ENCODE assay signal across 1 cellular context in the genomic region with DNA sequence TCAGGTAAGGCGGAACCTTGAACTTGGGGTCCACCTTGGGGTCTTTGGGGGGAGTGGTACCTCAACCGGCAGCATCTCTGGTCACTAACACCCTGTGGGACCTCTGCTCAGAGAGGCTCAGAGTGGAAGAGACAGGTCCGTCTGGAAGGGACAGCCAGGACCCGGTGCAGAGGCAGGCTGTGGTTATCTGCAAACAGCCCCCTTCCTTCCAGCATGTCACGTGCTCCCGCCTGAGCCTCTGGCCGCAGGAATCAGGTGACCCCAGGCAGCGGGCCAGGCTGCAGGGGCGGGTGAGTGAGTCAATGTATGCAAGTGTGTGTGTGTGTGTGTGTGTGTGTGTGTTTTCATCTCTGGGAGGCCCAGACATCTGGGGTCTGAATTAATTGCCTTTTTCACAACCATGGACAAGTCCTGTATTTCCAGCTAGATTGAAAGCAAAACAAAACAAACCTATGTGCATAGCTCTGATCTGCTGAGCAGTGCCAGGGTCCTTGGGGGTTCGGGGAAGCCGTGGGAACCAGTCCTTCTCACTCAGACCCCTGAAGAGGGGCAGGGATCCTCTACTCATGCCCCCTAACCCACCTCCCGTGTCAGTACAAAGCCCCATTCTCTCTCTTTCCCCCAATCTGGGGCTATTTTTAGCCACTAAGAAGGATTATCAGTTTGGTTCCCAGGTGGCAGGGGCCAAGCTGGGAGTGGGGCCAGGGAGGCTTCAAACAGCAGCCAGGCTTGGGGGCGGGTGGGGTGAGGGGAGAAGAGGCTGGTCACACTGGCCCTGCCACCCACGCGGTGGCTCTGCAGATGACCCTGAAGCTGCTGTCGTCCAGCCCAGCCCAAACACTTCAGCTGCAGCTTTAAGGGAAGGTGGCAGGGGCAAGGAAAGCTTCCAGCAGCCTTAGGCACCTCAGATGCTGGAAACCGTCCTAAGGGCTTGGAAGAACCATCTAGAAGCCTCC.
TF ChIP-seq lines count a peak whose summit lies in the region.

No MANE protein-coding gene starts in this region.

TF ChIP-seq in HepG2, 621 proteins besides CTCF, POLR2A, EP300 and RAD21 (continued from another document and continues in another):
- TF ChIP-seq, protein P1, sequence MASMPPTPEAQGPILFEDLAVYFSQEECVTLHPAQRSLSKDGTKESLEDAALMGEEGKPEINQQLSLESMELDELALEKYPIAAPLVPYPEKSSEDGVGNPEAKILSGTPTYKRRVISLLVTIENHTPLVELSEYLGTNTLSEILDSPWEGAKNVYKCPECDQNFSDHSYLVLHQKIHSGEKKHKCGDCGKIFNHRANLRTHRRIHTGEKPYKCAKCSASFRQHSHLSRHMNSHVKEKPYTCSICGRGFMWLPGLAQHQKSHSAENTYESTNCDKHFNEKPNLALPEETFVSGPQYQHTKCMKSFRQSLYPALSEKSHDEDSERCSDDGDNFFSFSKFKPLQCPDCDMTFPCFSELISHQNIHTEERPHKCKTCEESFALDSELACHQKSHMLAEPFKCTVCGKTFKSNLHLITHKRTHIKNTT (CRISPR knock-in tag; IDR thresholded peaks at IDR 0.05): no peak
- TF ChIP-seq PRMT3 (CRISPR knock-in tag; IDR thresholded peaks at IDR 0.05; ENCODE audit: borderline replicate concordance, low read depth) (no peak), SCMH1 (CRISPR knock-in tag; IDR thresholded peaks at IDR 0.05; ENCODE audit: borderline replicate concordance) (no peak), PHF21A (CRISPR knock-in tag; IDR thresholded peaks at IDR 0.05) (peak; percentile 87), ZNF629 (CRISPR knock-in tag; conservative IDR thresholded peaks at IDR 0.05) (0 out of 2 replicates have a peak, but pooled peaks have one; percentile 13), ZNF383 (CRISPR knock-in tag; IDR thresholded peaks at IDR 0.05; ENCODE audit: borderline replicate concordance) (no peak), GATA4 (IDR thresholded peaks at IDR 0.05; ENCODE audit: borderline replicate concordance, low read depth) (no peak), EEA1 (CRISPR knock-in tag; IDR thresholded peaks at IDR 0.05; ENCODE audit: borderline replicate concordance) (no peak), MXI1 (IDR thresholded peaks at IDR 0.05; ENCODE audit: borderline replicate concordance, low read depth, low read length) (peak; percentile 78; the same call in 1 of the 3 replicates), RAD51 (IDR thresholded peaks at IDR 0.05; ENCODE audit: borderline replicate concordance) (peak; percentile 96), ZNF563 (CRISPR knock-in tag; IDR thresholded peaks at IDR 0.05) (no peak; the same call in 1 of the 2 replicates), SKI (IDR thresholded peaks at IDR 0.05; ENCODE audit: partially characterized antibody) (peak; percentile 53), ZNF670 (CRISPR knock-in tag; IDR thresholded peaks at IDR 0.05; ENCODE audit: borderline replicate concordance) (no peak), ZNF562 (CRISPR knock-in tag; IDR thresholded peaks at IDR 0.05; ENCODE audit: borderline replicate concordance) (no peak), ZNF598 (CRISPR knock-in tag; IDR thresholded peaks at IDR 0.05; ENCODE audit: borderline replicate concordance) (no peak), MLLT10 (CRISPR knock-in tag; IDR thresholded peaks at IDR 0.05) (no peak), ZSCAN29 (CRISPR knock-in tag; conservative IDR thresholded peaks at IDR 0.05) (no peak), ZFP1 (CRISPR knock-in tag; IDR thresholded peaks at IDR 0.05) (no peak), TCF12 (IDR thresholded peaks at IDR 0.05) (no peak), TCF12 (CRISPR knock-in tag; IDR thresholded peaks at IDR 0.05) (0 out of 2 replicates have a peak, but pooled peaks have one; percentile 35), PAF1 (CRISPR knock-in tag; IDR thresholded peaks at IDR 0.05) (no peak), MED1 (CRISPR knock-in tag; IDR thresholded peaks at IDR 0.05) (peak; percentile 83), YY1 (IDR thresholded peaks at IDR 0.05; ENCODE audit: insufficient read depth, insufficient replicate concordance, low read depth, low read length) (no peak), JUNB (CRISPR knock-in tag; IDR thresholded peaks at IDR 0.05; ENCODE audit: borderline replicate concordance) (peak; percentile 78; the same call in 1 of the 2 replicates)
- TF ChIP-seq, protein P2, sequence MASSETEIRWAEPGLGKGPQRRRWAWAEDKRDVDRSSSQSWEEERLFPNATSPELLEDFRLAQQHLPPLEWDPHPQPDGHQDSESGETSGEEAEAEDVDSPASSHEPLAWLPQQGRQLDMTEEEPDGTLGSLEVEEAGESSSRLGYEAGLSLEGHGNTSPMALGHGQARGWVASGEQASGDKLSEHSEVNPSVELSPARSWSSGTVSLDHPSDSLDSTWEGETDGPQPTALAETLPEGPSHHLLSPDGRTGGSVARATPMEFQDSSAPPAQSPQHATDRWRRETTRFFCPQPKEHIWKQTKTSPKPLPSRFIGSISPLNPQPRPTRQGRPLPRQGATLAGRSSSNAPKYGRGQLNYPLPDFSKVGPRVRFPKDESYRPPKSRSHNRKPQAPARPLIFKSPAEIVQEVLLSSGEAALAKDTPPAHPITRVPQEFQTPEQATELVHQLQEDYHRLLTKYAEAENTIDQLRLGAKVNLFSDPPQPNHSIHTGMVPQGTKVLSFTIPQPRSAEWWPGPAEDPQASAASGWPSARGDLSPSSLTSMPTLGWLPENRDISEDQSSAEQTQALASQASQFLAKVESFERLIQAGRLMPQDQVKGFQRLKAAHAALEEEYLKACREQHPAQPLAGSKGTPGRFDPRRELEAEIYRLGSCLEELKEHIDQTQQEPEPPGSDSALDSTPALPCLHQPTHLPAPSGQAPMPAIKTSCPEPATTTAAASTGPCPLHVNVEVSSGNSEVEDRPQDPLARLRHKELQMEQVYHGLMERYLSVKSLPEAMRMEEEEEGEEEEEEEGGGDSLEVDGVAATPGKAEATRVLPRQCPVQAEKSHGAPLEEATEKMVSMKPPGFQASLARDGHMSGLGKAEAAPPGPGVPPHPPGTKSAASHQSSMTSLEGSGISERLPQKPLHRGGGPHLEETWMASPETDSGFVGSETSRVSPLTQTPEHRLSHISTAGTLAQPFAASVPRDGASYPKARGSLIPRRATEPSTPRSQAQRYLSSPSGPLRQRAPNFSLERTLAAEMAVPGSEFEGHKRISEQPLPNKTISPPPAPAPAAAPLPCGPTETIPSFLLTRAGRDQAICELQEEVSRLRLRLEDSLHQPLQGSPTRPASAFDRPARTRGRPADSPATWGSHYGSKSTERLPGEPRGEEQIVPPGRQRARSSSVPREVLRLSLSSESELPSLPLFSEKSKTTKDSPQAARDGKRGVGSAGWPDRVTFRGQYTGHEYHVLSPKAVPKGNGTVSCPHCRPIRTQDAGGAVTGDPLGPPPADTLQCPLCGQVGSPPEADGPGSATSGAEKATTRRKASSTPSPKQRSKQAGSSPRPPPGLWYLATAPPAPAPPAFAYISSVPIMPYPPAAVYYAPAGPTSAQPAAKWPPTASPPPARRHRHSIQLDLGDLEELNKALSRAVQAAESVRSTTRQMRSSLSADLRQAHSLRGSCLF (CRISPR knock-in tag; IDR thresholded peaks at IDR 0.05; ENCODE audit: borderline replicate concordance): no peak
- TF ChIP-seq, protein P3, sequence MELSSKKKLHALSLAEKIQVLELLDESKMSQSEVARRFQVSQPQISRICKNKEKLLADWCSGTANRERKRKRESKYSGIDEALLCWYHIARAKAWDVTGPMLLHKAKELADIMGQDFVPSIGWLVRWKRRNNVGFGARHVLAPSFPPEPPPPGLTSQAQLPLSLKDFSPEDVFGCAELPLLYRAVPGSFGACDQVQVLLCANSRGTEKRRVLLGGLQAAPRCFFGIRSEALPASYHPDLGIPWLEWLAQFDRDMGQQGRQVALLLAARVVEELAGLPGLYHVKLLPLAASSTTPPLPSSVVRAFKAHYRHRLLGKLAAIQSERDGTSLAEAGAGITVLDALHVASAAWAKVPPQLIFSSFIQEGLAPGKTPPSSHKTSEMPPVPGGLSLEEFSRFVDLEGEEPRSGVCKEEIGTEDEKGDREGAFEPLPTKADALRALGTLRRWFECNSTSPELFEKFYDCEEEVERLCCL (CRISPR knock-in tag; IDR thresholded peaks at IDR 0.05; ENCODE audit: borderline replicate concordance): no peak
- TF ChIP-seq, protein P4, sequence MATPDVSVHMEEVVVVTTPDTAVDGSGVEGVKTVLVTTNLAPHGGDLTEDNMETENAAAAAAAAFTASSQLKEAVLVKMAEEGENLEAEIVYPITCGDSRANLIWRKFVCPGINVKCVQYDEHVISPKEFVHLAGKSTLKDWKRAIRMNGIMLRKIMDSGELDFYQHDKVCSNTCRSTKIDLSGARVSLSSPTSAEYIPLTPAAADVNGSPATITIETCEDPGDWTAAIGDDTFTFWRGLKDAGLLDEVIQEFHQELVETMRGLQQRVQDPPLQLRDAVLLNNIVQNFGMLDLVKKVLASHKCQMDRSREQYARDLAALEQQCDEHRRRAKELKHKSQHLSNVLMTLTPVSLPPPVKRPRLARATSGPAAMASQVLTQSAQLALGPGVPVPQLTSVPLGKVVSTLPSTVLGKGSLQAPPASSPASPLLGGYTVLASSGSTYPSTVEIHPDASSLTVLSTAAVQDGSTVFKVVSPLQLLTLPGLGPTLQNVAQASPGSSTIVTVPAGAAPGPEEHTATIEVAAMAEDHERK (CRISPR knock-in tag; IDR thresholded peaks at IDR 0.05; ENCODE audit: low read depth): no peak
- TF ChIP-seq, protein P5, sequence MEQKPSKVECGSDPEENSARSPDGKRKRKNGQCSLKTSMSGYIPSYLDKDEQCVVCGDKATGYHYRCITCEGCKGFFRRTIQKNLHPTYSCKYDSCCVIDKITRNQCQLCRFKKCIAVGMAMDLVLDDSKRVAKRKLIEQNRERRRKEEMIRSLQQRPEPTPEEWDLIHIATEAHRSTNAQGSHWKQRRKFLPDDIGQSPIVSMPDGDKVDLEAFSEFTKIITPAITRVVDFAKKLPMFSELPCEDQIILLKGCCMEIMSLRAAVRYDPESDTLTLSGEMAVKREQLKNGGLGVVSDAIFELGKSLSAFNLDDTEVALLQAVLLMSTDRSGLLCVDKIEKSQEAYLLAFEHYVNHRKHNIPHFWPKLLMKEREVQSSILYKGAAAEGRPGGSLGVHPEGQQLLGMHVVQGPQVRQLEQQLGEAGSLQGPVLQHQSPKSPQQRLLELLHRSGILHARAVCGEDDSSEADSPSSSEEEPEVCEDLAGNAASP (CRISPR knock-in tag; IDR thresholded peaks at IDR 0.05; ENCODE audit: borderline replicate concordance): peak; percentile 79; the same call in 1 of the 2 replicates
- TF ChIP-seq, protein P6, sequence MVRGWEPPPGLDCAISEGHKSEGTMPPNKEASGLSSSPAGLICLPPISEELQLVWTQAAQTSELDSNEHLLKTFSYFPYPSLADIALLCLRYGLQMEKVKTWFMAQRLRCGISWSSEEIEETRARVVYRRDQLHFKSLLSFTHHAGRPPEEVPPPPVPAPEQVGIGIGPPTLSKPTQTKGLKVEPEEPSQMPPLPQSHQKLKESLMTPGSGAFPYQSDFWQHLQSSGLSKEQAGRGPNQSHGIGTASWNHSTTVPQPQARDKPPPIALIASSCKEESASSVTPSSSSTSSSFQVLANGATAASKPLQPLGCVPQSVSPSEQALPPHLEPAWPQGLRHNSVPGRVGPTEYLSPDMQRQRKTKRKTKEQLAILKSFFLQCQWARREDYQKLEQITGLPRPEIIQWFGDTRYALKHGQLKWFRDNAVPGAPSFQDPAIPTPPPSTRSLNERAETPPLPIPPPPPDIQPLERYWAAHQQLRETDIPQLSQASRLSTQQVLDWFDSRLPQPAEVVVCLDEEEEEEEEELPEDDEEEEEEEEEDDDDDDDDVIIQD (CRISPR knock-in tag; IDR thresholded peaks at IDR 0.05; ENCODE audit: low read depth): no peak; the same call in 1 of the 2 replicates
- TF ChIP-seq, protein P7, sequence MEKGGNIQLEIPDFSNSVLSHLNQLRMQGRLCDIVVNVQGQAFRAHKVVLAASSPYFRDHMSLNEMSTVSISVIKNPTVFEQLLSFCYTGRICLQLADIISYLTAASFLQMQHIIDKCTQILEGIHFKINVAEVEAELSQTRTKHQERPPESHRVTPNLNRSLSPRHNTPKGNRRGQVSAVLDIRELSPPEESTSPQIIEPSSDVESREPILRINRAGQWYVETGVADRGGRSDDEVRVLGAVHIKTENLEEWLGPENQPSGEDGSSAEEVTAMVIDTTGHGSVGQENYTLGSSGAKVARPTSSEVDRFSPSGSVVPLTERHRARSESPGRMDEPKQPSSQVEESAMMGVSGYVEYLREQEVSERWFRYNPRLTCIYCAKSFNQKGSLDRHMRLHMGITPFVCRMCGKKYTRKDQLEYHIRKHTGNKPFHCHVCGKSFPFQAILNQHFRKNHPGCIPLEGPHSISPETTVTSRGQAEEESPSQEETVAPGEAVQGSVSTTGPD (CRISPR knock-in tag; IDR thresholded peaks at IDR 0.05): no peak
- TF ChIP-seq, protein P8, sequence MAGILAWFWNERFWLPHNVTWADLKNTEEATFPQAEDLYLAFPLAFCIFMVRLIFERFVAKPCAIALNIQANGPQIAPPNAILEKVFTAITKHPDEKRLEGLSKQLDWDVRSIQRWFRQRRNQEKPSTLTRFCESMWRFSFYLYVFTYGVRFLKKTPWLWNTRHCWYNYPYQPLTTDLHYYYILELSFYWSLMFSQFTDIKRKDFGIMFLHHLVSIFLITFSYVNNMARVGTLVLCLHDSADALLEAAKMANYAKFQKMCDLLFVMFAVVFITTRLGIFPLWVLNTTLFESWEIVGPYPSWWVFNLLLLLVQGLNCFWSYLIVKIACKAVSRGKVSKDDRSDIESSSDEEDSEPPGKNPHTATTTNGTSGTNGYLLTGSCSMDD (CRISPR knock-in tag; IDR thresholded peaks at IDR 0.05): no peak
- TF ChIP-seq, protein P9, sequence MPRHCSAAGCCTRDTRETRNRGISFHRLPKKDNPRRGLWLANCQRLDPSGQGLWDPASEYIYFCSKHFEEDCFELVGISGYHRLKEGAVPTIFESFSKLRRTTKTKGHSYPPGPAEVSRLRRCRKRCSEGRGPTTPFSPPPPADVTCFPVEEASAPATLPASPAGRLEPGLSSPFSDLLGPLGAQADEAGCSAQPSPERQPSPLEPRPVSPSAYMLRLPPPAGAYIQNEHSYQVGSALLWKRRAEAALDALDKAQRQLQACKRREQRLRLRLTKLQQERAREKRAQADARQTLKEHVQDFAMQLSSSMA (CRISPR knock-in tag; IDR thresholded peaks at IDR 0.05): 0 out of 2 replicates have a peak, but pooled peaks have one; percentile 59
- TF ChIP-seq, protein P10, sequence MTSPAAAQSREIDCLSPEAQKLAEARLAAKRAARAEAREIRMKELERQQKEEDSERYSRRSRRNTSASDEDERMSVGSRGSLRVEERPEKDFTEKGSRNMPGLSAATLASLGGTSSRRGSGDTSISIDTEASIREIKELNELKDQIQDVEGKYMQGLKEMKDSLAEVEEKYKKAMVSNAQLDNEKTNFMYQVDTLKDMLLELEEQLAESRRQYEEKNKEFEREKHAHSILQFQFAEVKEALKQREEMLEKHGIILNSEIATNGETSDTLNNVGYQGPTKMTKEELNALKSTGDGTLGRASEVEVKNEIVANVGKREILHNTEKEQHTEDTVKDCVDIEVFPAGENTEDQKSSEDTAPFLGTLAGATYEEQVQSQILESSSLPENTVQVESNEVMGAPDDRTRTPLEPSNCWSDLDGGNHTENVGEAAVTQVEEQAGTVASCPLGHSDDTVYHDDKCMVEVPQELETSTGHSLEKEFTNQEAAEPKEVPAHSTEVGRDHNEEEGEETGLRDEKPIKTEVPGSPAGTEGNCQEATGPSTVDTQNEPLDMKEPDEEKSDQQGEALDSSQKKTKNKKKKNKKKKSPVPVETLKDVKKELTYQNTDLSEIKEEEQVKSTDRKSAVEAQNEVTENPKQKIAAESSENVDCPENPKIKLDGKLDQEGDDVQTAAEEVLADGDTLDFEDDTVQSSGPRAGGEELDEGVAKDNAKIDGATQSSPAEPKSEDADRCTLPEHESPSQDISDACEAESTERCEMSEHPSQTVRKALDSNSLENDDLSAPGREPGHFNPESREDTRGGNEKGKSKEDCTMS (CRISPR knock-in tag; conservative IDR thresholded peaks at IDR 0.05): no peak
